8 cellular contexts compared by ENCODE assay signal in genomic region chr15:89750560-89751542, GRCh38. TPM values are rescaled to one million over a fixed set of nuclear protein-coding genes. Genes with fewer than 3 reads are reported as not detected.
DNase-seq lines count a peak whose midpoint lies in the region; ATAC-seq and TF ChIP-seq lines count a peak whose summit lies in the region.

MESP1 (minus strand) TSS chr15:89751249; CDS start chr15:89751231, 18 bp downstream.

- H3K36me3 ChIP-seq in esophagus muscularis mucosa = no peaks in the 10 kb centered on the region

- no peak for TF ChIP-seq POLR2A in esophagus muscularis mucosa (IDR thresholded peaks at IDR 0.05; ENCODE audit: low read depth)

- peaks cover 17% of the 10 kb centered on the region for H3K27me3 Mint-ChIP-seq in activated T-cell treated with anti-CD3 and anti-CD28 coated beads, Interleukin-2, amount 50 U/mL, for 24 hours

- WGBS in esophagus muscularis mucosa = 100% methylated on average over 1 of the region's 114 CpGs

- H3K27me3 ChIP-seq in esophagus muscularis mucosa = peaks cover 0 to 14% (median 0%) of the 10 kb centered on the region in 4 donors

- intact Hi-C loops in esophagus muscularis mucosa (cut with DNase I) = loop anchor here (2.0 to 5.0 kb wide), 2 partner anchors 104 to 321 kb away; no protein-coding TSS in a partner anchor

- H3K9me3 Mint-ChIP-seq in activated T-cell treated with anti-CD3 and anti-CD28 coated beads, Interleukin-2, amount 50 U/mL, for 24 hours = no peaks in the 10 kb centered on the region

- H3K9me3 ChIP-seq in esophagus muscularis mucosa = no peaks in the 10 kb centered on the region

- peak within 1 kb of the TSS; percentile 58 for H3K4me3 ChIP-seq in Jurkat, Clone E6-1 (ENCODE audit: low read length)
- peak within 1 kb of the TSS; percentile 61 to 88 (median 64) for H3K4me3 ChIP-seq in esophagus muscularis mucosa

- peak; percentile 81 for ATAC-seq in GM21717 (IDR thresholded peaks at IDR 0.05; ENCODE audit: unreplicated experiment)

- DNase-seq in DMS53 treated with DMSO at 0.1 percent for 48 hours (lab: John Stamatoyannopoulos, UW; ENCODE audit: unreplicated experiment) (peak; percentile 81), OCI-M2 (lab: John Stamatoyannopoulos, UW; ENCODE audit: unreplicated experiment) (peak; percentile 16), esophagus muscularis mucosa (ENCODE audit: extremely low spot score) (peak; percentile 95), myocyte (ENCODE audit: low read depth) (peak; percentile 91)
- peak; percentile 52 for DNase-seq in Jurkat, Clone E6-1 (ENCODE audit: low read depth, low spot score)
- peak; percentile 90 for DNase-seq in activated T-cell treated with anti-CD3 and anti-CD28 coated beads, Interleukin-2, amount 50 U/mL, for 24 hours
- peak; percentile 59 to 83 for DNase-seq in stimulated activated CD8-positive, alpha-beta memory T cell treated with anti-CD3 and anti-CD28 coated beads, Interleukin-7, amount 100 ng/mL, for 4 hours (ENCODE audit: low read depth in 2 of 2)

- TF ChIP-seq EP300 in esophagus muscularis mucosa (IDR thresholded peaks at IDR 0.05) = no peak

- H3K4me1 ChIP-seq in esophagus muscularis mucosa = peaks cover 15 to 18% (median 17%) of the 10 kb centered on the region in 4 donors

- peak within 1 kb of the TSS; percentile 77 for H3K4me3 Mint-ChIP-seq in activated T-cell treated with anti-CD3 and anti-CD28 coated beads, Interleukin-2, amount 50 U/mL, for 24 hours

- peak within 1 kb of the TSS; percentile 73 to 77 (median 74) for H3K27ac ChIP-seq in esophagus muscularis mucosa (replicated peaks in 1 of 4)

- peak; percentile 58 to 90 (median 67) for TF ChIP-seq CTCF in esophagus muscularis mucosa (IDR thresholded peaks at IDR 0.05)

- peak within 1 kb of the TSS; percentile 33 for H3K27ac Mint-ChIP-seq in activated T-cell treated with anti-CD3 and anti-CD28 coated beads, Interleukin-2, amount 50 U/mL, for 24 hours

- no peaks in the 10 kb centered on the region for H3K36me3 Mint-ChIP-seq in activated T-cell treated with anti-CD3 and anti-CD28 coated beads, Interleukin-2, amount 50 U/mL, for 24 hours (ENCODE audit: low read depth)

- H3K4me1 Mint-ChIP-seq in activated T-cell treated with anti-CD3 and anti-CD28 coated beads, Interleukin-2, amount 50 U/mL, for 24 hours (ENCODE audit: low read depth) = peaks cover 7% of the 10 kb centered on the region

RNA-seq across cellular contexts. Expression of gene MESP1, which starts in this region (rescaled TPM):
- polyA plus RNA-seq in Jurkat, Clone E6-1 (2012; ENCODE audit: insufficient read depth, insufficient read length) = 17.6 TPM
- 1 to 10 TPM in 2 of 4 donors, under 1 TPM in 2; 0.50 to 2.8 (median 1.7) TPM for total RNA-seq in esophagus muscularis mucosa
- 0.75 and 1.0 TPM in 2 replicates for total RNA-seq in myocyte
- polyA plus RNA-seq in myocyte (2012) = 1.8 TPM

Comparison
In these comparisons a context has a peak if more than half of its experiments do, and no peak if none do; other contexts are left out.
1. Peak in every context shown above with its lines: DNase-seq, ATAC-seq, H3K4me3 ChIP-seq and H3K27ac ChIP-seq.
2. DNase-seq: peak in every context shown above with its lines; median percentile 95 in esophagus muscularis mucosa; 91 in myocyte; 90 in activated T-cell treated with anti-CD3 and anti-CD28 coated beads, Interleukin-2, amount 50 U/mL, for 24 hours; 81 in DMS53 treated with DMSO at 0.1 percent for 48 hours; 71 in stimulated activated CD8-positive, alpha-beta memory T cell treated with anti-CD3 and anti-CD28 coated beads, Interleukin-7, amount 100 ng/mL, for 4 hours; 52 in Jurkat, Clone E6-1; 16 in OCI-M2.